ENCODE assay signal across 10 cellular contexts in the genomic region with DNA sequence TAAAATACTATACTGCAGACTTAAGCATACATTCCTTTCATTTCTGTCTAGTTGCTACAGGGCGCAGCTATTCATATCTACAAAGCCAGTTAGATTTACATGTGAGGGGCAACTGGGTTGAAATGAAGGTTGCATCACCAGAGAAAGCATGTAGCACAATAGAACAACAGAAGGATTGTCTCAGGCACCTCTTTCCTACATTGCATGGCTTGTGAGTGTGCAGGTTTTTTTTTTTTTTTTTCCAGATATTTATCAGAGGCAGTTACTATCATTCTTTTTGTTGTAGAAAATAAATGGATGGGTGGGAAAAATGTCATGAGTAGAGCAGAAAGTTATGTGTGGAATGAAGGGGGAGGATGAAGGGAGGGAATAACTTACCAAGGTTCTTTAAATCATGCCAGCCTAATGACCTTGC.
DNase-seq lines count a peak whose midpoint lies in the region; ATAC-seq and TF ChIP-seq lines count a peak whose summit lies in the region.
"Had no signal": no experiment of that assay in that cellular context is flagged by ENCODE, and none has a peak within 500 bp of the region (broad histone marks: within the 10 kb centered on the region; RNA-seq: fewer than 3 reads in every experiment).

No MANE protein-coding gene starts in this region.

- H3K9me3 ChIP-seq in HCT116 (ENCODE audit: control insufficient read depth in 1 of 2, insufficient read depth in 1 of 2, low read depth in 1 of 2, low read length in 2 of 2) (no peaks in the 10 kb centered on the region), SK-N-MC (ENCODE audit: low read depth, low read length) (no peaks in the 10 kb centered on the region)
- H3K9me3 ChIP-seq: psoas muscle had no signal

- H3K9ac ChIP-seq in HCT116 (ENCODE audit: low read length) (no peak overlapping the region), SK-N-MC (ENCODE audit: insufficient read length) (no peak overlapping the region)

- H4K20me1 ChIP-seq in HCT116 (ENCODE audit: insufficient read depth): no peaks in the 10 kb centered on the region

- RAD21 ChIA-PET in HCT116 (lab: Charles Lee; ENCODE audit: low non-redundant PET in 1 of 2, low total read pairs in 2 of 2, uncharacterized antibody in 2 of 2, unreplicated experiment in 2 of 2): no interaction called here

- H3K79me2 ChIP-seq in HCT116 (ENCODE audit: insufficient read depth, low read length): no peaks in the 10 kb centered on the region

- H3K9me2 ChIP-seq in HCT116 (ENCODE audit: insufficient read depth): no peaks in the 10 kb centered on the region

- DNase-seq in HCT116 (ENCODE audit: low read depth, low spot score): peak; percentile 19
- DNase-seq in SK-N-MC (ENCODE audit: low read depth, low spot score): no peak
- peak; percentile 88 to 93 for DNase-seq in foreskin keratinocyte
- DNase-seq in skeletal muscle cell (ENCODE audit: low read depth): peak; percentile 39
- DNase-seq in GM19238 (ENCODE audit: insufficient read length, low spot score): no peak
- no peak for DNase-seq in nucleus accumbens (lab: John Stamatoyannopoulos, UW)
- no peak for DNase-seq in stimulated activated CD4-positive, alpha-beta T cell treated with anti-CD3 and anti-CD28 coated beads, Interleukin-4, amount 100 ng/mL, for 4 hours
- DNase-seq: activated CD8-positive, alpha-beta memory T cell treated with anti-CD3 and anti-CD28 coated beads for 24 hours; amygdala; psoas muscle had no signal

- POLR2A ChIA-PET in HCT116 (lab: Charles Lee): no interaction called here

- H2AFZ ChIP-seq in HCT116 (ENCODE audit: low read depth, low read length, poor library complexity, severe bottlenecking): peak overlapping the region; percentile 46

- CTCF ChIA-PET in HCT116 (lab: Charles Lee): no interaction called here

- H3K36me3 ChIP-seq in HCT116 (ENCODE audit: control insufficient read depth in 1 of 2, insufficient read depth in 2 of 2, low read length in 2 of 2) (no peaks in the 10 kb centered on the region), SK-N-MC (ENCODE audit: insufficient read depth, low read length) (no peaks in the 10 kb centered on the region)

- BruUV-seq in HCT116 (replicated peaks; lab: Mats Ljungman, UMichigan): no TSS peak

- H3K4me3 ChIP-seq in HCT116 (replicated peaks in 1 of 2; ENCODE audit: low read depth in 1 of 2, low read length in 2 of 2) (no peak overlapping the region), SK-N-MC (no peak overlapping the region), skeletal muscle cell (ENCODE audit: low read depth, low read length) (no peak overlapping the region)
- H3K4me3 ChIP-seq: psoas muscle had no signal

- H3K27ac ChIP-seq in HCT116 (ENCODE audit: low read depth, low read length): no peak overlapping the region
- 0 out of 2 replicates have a peak overlapping the region, but pooled peaks have one; percentile 19 for H3K27ac ChIP-seq in SK-N-MC
- no peak overlapping the region for H3K27ac ChIP-seq in foreskin keratinocyte
- H3K27ac ChIP-seq: psoas muscle had no signal

- peak overlapping the region; percentile 63 for H3K4me2 ChIP-seq in HCT116 (ENCODE audit: low read length)

- intact Hi-C loops in HCT116 (cut with micrococcal nuclease): no loop called here

- no peak for TF ChIP-seq CTCF in HCT116 (IDR thresholded peaks at IDR 0.05 in 2 of 3, conservative IDR thresholded peaks at IDR 0.05 in 1 of 3; ENCODE audit: borderline replicate concordance in 1 of 3, insufficient read depth in 1 of 3, low read depth in 2 of 3, low read length in 2 of 3)
- TF ChIP-seq CTCF in foreskin keratinocyte (conservative IDR thresholded peaks at IDR 0.05): no peak

- TF ChIP-seq RAD21 in HCT116 (IDR thresholded peaks at IDR 0.05; ENCODE audit: low read depth): no peak

- ATAC-seq in HCT116 (peak; percentile 85; the same call in 1 of the 2 replicates), foreskin keratinocyte (peak; percentile 90)

- H3K4me1 ChIP-seq in HCT116 (ENCODE audit: control insufficient read depth in 1 of 2, insufficient read depth in 2 of 2, low read length in 2 of 2) (peaks cover 5 to 15% of the 10 kb centered on the region in 2 experiments; a peak in 3 of 4 replicates), foreskin keratinocyte (no peaks in the 10 kb centered on the region)

- TF ChIP-seq POLR2A in HCT116 (IDR thresholded peaks at IDR 0.05; ENCODE audit: borderline replicate concordance, extremely low read depth, insufficient read depth, insufficient read length): no peak

- no peaks in the 10 kb centered on the region for H3K27me3 ChIP-seq in HCT116 (ENCODE audit: insufficient read depth, low read length)
- no peaks in the 10 kb centered on the region for H3K27me3 ChIP-seq in foreskin keratinocyte

TF ChIP-seq in HCT116, 20 proteins besides CTCF, POLR2A, EP300 and RAD21:
- TF ChIP-seq SRF (IDR thresholded peaks at IDR 0.05; ENCODE audit: low read depth) (no peak), FOSL1 (IDR thresholded peaks at IDR 0.05; ENCODE audit: low read depth) (no peak), POLR2AphosphoS5 (IDR thresholded peaks at IDR 0.05; ENCODE audit: low read depth, low read length) (no peak), EZH2 (IDR thresholded peaks at IDR 0.05) (no peak)
- TF ChIP-seq, protein P1, sequence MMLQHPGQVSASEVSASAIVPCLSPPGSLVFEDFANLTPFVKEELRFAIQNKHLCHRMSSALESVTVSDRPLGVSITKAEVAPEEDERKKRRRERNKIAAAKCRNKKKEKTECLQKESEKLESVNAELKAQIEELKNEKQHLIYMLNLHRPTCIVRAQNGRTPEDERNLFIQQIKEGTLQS (IDR thresholded peaks at IDR 0.05): peak; percentile 33; the same call in 1 of the 2 replicates
- TF ChIP-seq, protein P2, sequence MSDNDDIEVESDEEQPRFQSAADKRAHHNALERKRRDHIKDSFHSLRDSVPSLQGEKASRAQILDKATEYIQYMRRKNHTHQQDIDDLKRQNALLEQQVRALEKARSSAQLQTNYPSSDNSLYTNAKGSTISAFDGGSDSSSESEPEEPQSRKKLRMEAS (IDR thresholded peaks at IDR 0.05): no peak

Comparison
In these comparisons a context has a peak if more than half of its experiments do, and no peak if none do; other contexts are left out.
1. DNase-seq: peak in HCT116 (single experiment), foreskin keratinocyte (2 of 2) and skeletal muscle cell (single experiment); none in SK-N-MC (single experiment), GM19238 (single experiment), nucleus accumbens (0 of 56) and stimulated activated CD4-positive, alpha-beta T cell treated with anti-CD3 and anti-CD28 coated beads, Interleukin-4, amount 100 ng/mL, for 4 hours (0 of 2).